ENCODE assay signal across 8 cellular contexts in genomic region chr1:148334339-148335130, GRCh38.
A peak's percentile ranks its signal among the peaks of the same experiment; 100 is the strongest.
DNase-seq lines count a peak whose midpoint lies in the region; ATAC-seq and TF ChIP-seq lines count a peak whose summit lies in the region.

No MANE protein-coding gene starts in this region.

- H3K4me1 ChIP-seq in neuron (ENCODE audit: insufficient read depth, low read length) = peaks cover 11% of the 10 kb centered on the region
- peaks cover 13% of the 10 kb centered on the region for H3K4me1 ChIP-seq in stomach smooth muscle (ENCODE audit: control insufficient read depth, insufficient read depth, low read length)

- DNase-seq in DMS114 treated with DMSO at 0.1 percent for 48 hours (lab: John Stamatoyannopoulos, UW; ENCODE audit: unreplicated experiment) (peak; percentile 97), RWPE1 (ENCODE audit: low spot score) (peak; percentile 80), foreskin fibroblast (peak; percentile 61 to 87)
- DNase-seq in Jurkat, Clone E6-1 (ENCODE audit: low read depth, low spot score) = peak; percentile 45
- DNase-seq in activated effector memory CD4-positive, alpha-beta T cell treated with Interleukin-2 at 50 U/mL for 16 hours = peak; percentile 68

- H2AFZ ChIP-seq in neuron (ENCODE audit: low read depth, low read length) = peak overlapping the region; percentile 72

- CTCF ChIA-PET in RWPE1 (lab: Yijun Ruan, JAX) = interaction anchor here (0.6 kb wide), 1 partner anchor 17 kb away, joined by 4 read pairs; no protein-coding TSS in a partner anchor

- H3K27ac ChIP-seq in RWPE1 = peak overlapping the region; percentile 83
- peak overlapping the region; percentile 11 for H3K27ac ChIP-seq in stomach smooth muscle (ENCODE audit: low read length)

- POLR2A ChIA-PET in RWPE1 (lab: Yijun Ruan, JAX; ENCODE audit: low non-redundant PET) = interaction anchor here (0.6 to 1.4 kb wide), 5 partner anchors 11 to 724 kb away, joined by 3 to 16 read pairs (median 4); no protein-coding TSS in a partner anchor

- TF ChIP-seq CTCF in RWPE1 (conservative IDR thresholded peaks at IDR 0.05; ENCODE audit: low read depth) (no peak), foreskin fibroblast (IDR thresholded peaks at IDR 0.05; ENCODE audit: low read depth, low read length) (no peak)

- no peaks in the 10 kb centered on the region for H3K9me3 ChIP-seq in neuron (ENCODE audit: low read length)
- H3K9me3 ChIP-seq in stomach smooth muscle (ENCODE audit: control insufficient read depth in 2 of 2, low read length in 2 of 2) = no peaks in the 10 kb centered on the region

- peak; percentile 73 for ATAC-seq in GM21576 (IDR thresholded peaks at IDR 0.05; ENCODE audit: unreplicated experiment)

- peak overlapping the region; percentile 55 for H3K4me3 ChIP-seq in Jurkat, Clone E6-1 (ENCODE audit: low read length)
- peak overlapping the region; percentile 52 to 75 for H3K4me3 ChIP-seq in foreskin fibroblast (ENCODE audit: low read depth in 1 of 2, low read length in 2 of 2)
- H3K4me3 ChIP-seq in neuron (ENCODE audit: low read length) = peak overlapping the region; percentile 55
- peak overlapping the region; percentile 77 to 79 for H3K4me3 ChIP-seq in stomach smooth muscle (ENCODE audit: low read length in 2 of 2)

- peaks cover 2% of the 10 kb centered on the region for H3K27me3 ChIP-seq in neuron (ENCODE audit: insufficient read depth, low read length)
- H3K27me3 ChIP-seq in stomach smooth muscle (ENCODE audit: control insufficient read depth in 1 of 2, insufficient read depth in 2 of 2, low read length in 2 of 2) = peaks cover 56 to 62% of the 10 kb centered on the region in 2 donors

- H3K36me3 ChIP-seq in neuron (ENCODE audit: insufficient read depth, low read length) (no peaks in the 10 kb centered on the region), stomach smooth muscle (ENCODE audit: control insufficient read depth in 2 of 2, insufficient read depth in 2 of 2, low read length in 2 of 2) (no peaks in the 10 kb centered on the region)

- H3K9ac ChIP-seq in stomach smooth muscle (ENCODE audit: low read length in 2 of 2) = peak overlapping the region; percentile 1 to 78

Comparison
In these comparisons a context has a peak if more than half of its experiments do, and no peak if none do; other contexts are left out.
1. Peak in every context shown above with its lines: DNase-seq, ATAC-seq, H3K4me3 ChIP-seq and H3K27ac ChIP-seq.
2. DNase-seq: peak in every context shown above with its lines; median percentile 97 in DMS114 treated with DMSO at 0.1 percent for 48 hours; 80 in RWPE1; 74 in foreskin fibroblast; 68 in activated effector memory CD4-positive, alpha-beta T cell treated with Interleukin-2 at 50 U/mL for 16 hours; 45 in Jurkat, Clone E6-1.